8 cellular contexts compared by ENCODE assay signal in the genomic region with DNA sequence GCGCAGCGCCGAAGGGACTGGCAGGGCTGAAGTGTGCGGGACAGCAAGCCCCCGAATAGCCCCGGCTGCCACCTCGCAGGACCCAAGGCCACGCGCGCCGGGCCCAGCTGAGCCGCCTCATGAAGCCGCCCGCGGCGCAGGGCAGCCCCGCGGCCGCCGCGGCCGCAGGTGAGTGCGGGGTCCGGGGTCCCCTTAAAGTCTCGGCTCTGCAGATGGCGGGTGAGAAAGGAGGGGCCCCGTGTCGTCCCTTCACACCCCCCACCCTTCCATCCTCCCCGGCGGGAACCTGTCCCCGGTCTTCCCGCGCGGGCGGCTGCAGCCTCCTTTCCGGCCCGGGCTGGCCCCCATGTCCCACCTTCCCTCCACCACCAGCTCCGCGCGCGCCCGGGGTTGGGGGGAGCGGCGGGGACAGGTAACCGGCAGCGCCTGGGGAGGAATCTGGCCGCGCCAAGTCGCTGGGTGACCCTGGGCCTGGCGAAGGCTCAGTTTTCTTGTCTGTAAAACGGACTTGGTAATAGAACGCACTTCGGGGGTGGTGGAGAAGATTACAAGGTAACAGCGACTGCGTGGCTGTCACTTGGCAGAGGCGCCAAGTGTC. TPM values are rescaled to one million over a fixed set of nuclear protein-coding genes. Genes with fewer than 3 reads are reported as not detected.
DNase-seq lines count a peak whose midpoint lies in the region; ATAC-seq lines count a peak whose summit lies in the region.

No MANE protein-coding gene starts in this region.

- peaks cover 12% of the 10 kb centered on the region for H3K27me3 ChIP-seq in rectal smooth muscle tissue (ENCODE audit: control insufficient read depth, insufficient read depth, low read length)

- intact Hi-C loops in Right ventricle myocardium superior (cut with DNase I): no loop called here

- no peaks in the 10 kb centered on the region for H3K4me1 ChIP-seq in rectal smooth muscle tissue (ENCODE audit: control insufficient read depth, insufficient read depth, low read length)

- H3K4me3 Mint-ChIP-seq in activated T-helper 17 cell treated with anti-CD3 and anti-CD28 coated beads, Interleukin-2, amount 50 U/mL, for 72 hours: peak overlapping the region; percentile 97

- DNase-seq in activated T-cell treated with anti-CD3 and anti-CD28 coated beads for 1 hour (ENCODE audit: low read depth): peak; percentile 30
- no peak for DNase-seq in activated T-cell treated with anti-CD3 and anti-CD28 coated beads, Interleukin-2, amount 50 U/mL, for 1 hour
- peak; percentile 43 for DNase-seq in HT-29 (ENCODE audit: low spot score)
- no peak for DNase-seq in Right ventricle myocardium superior
- no peak for DNase-seq in pons (ENCODE audit: low spot score)
- DNase-seq in NCI-H524 treated with DMSO at 0.1 percent for 48 hours (lab: John Stamatoyannopoulos, UW): no peak

- no peaks in the 10 kb centered on the region for H3K36me3 ChIP-seq in rectal smooth muscle tissue (ENCODE audit: control insufficient read depth, insufficient read depth, low read length)

- peaks cover 48% of the 10 kb centered on the region for H3K36me3 Mint-ChIP-seq in activated T-helper 17 cell treated with anti-CD3 and anti-CD28 coated beads, Interleukin-2, amount 50 U/mL, for 72 hours (ENCODE audit: low read depth)

- ATAC-seq in activated T-helper 17 cell treated with anti-CD3 and anti-CD28 coated beads, Interleukin-2, amount 50 U/mL, for 72 hours (replicated peaks): peak; percentile 7
- peak; percentile 19 for ATAC-seq in Right ventricle myocardium superior (ENCODE audit: poor library complexity)

- H3K27ac Mint-ChIP-seq in activated T-helper 17 cell treated with anti-CD3 and anti-CD28 coated beads, Interleukin-2, amount 50 U/mL, for 72 hours: no peak overlapping the region

- H3K4me3 ChIP-seq in rectal smooth muscle tissue (ENCODE audit: low read length): peak overlapping the region; percentile 61

- H3K27me3 Mint-ChIP-seq in activated T-helper 17 cell treated with anti-CD3 and anti-CD28 coated beads, Interleukin-2, amount 50 U/mL, for 72 hours: no peaks in the 10 kb centered on the region

- peaks cover under 1% of the 10 kb centered on the region for H3K9me3 Mint-ChIP-seq in activated T-helper 17 cell treated with anti-CD3 and anti-CD28 coated beads, Interleukin-2, amount 50 U/mL, for 72 hours

- peak overlapping the region; percentile 4 for H3K9ac ChIP-seq in rectal smooth muscle tissue (ENCODE audit: low read length)

- peaks cover 34% of the 10 kb centered on the region for H3K4me1 Mint-ChIP-seq in activated T-helper 17 cell treated with anti-CD3 and anti-CD28 coated beads, Interleukin-2, amount 50 U/mL, for 72 hours

- H3K27ac ChIP-seq in rectal smooth muscle tissue (ENCODE audit: low read depth, low read length): no peak overlapping the region

RNA-seq across cellular contexts. Expression of gene RGCC, which starts 0.3 kb away (rescaled TPM):
- 43.4 and 48.6 TPM in 2 replicates for total RNA-seq in HT-29 (2014; rRNA removed; shearing (Covaris generic))
- 100 to 1,000 TPM in 1 of 2 donors, 10 to 100 TPM in 1; 57.0 to 163 TPM for total RNA-seq in activated T-helper 17 cell treated with anti-CD3 and anti-CD28 coated beads, Interleukin-2, amount 50 U/mL, for 72 hours
- total RNA-seq in Right ventricle myocardium superior: 33.2 TPM

Comparison
In these comparisons a context has a peak if more than half of its experiments do, and no peak if none do; other contexts are left out.
1. DNase-seq: peak in activated T-cell treated with anti-CD3 and anti-CD28 coated beads for 1 hour (single experiment) and HT-29 (single experiment); none in activated T-cell treated with anti-CD3 and anti-CD28 coated beads, Interleukin-2, amount 50 U/mL, for 1 hour (single experiment), Right ventricle myocardium superior (single experiment), pons (single experiment) and NCI-H524 treated with DMSO at 0.1 percent for 48 hours (single experiment).